In the genomic region with DNA sequence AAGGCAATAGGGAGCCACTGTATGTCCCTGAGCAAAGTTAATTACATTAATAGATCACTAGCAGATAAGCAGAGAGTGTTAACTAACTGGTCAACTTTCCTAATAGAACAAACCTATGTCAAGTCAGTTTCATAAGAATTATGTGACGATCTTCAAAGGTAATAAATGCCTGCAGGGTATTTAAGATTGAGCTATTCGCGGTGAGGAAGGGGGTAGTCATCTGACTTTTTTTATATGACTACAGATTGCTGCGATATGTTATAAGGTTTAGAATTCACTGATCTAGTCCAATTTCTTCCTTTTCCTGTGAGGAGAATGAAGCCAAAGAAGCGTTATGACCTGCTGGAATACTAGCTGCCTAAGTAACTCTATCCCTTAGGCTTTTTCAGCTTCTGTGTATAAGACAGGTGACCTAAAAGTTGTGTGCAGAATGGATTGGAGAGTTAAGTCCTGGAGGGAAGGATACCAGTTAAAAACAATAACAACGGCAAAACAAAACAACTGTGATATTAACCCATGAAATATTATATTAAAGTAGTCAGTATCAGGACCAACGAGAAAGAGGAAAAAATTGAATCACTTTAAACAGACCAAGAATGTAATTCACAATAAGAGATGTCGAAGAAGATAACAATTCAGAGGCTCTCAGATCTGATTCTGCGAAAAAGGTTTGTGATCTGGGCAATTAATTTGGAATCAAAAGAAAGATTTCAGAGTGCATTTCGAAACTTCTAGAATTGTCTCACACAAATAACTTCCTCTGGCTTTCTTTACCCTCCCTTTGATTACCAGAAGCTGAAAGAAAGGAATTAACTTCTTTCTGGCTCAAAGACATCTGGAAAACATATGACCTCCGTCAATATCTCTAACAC, we compare ENCODE assay signal across 8 cellular contexts. TPM values are rescaled to one million over a fixed set of nuclear protein-coding genes. Genes with fewer than 3 reads are reported as not detected.
A peak's percentile ranks its signal among the peaks of the same experiment; 100 is the strongest.
DNase-seq lines count a peak whose midpoint lies in the region; ATAC-seq and TF ChIP-seq lines count a peak whose summit lies in the region.

No MANE protein-coding gene starts in this region.

- no peaks in the 10 kb centered on the region for H3K27me3 Mint-ChIP-seq in activated CD4-positive, alpha-beta memory T cell treated with anti-CD3 and anti-CD28 coated beads for 36 hours
- H3K27me3 Mint-ChIP-seq in immature natural killer cell (ENCODE audit: low read depth in 3 of 3) = no peaks in the 10 kb centered on the region

- H3K27ac Mint-ChIP-seq in activated CD4-positive, alpha-beta memory T cell treated with anti-CD3 and anti-CD28 coated beads for 36 hours = peak overlapping the region; percentile 92
- H3K27ac Mint-ChIP-seq in immature natural killer cell = peak overlapping the region; percentile 94 to 99 (median 97)

- H3K4me3 ChIP-seq in testis = peak overlapping the region; percentile 58 to 61

- POLR2A ChIA-PET in activated CD4-positive, alpha-beta memory T cell treated with anti-CD3 and anti-CD28 coated beads for 36 hours (lab: Charles Lee) = interaction anchor here (1.0 to 2.5 kb wide), 2 partner anchors 50 to 76 kb away, joined by 3 to 4 read pairs; no protein-coding TSS in a partner anchor

- TF ChIP-seq CTCF in testis (IDR thresholded peaks at IDR 0.05) = no peak

- H3K27ac ChIP-seq in testis = peak overlapping the region; percentile 18 to 82

- WGBS in testis, 2 donors = 21 to 37% methylated on average over 11 of the region's 11 CpGs

- no peaks in the 10 kb centered on the region for H3K4me1 ChIP-seq in testis

- CTCF ChIA-PET in activated CD4-positive, alpha-beta memory T cell treated with anti-CD3 and anti-CD28 coated beads for 36 hours (lab: Charles Lee) = interaction anchor here (1.4 to 2.0 kb wide), 2 partner anchors 20 to 359 kb away, joined by 3 to 7 read pairs; no protein-coding TSS in a partner anchor

- peaks cover 42% of the 10 kb centered on the region for H3K4me1 Mint-ChIP-seq in activated CD4-positive, alpha-beta memory T cell treated with anti-CD3 and anti-CD28 coated beads for 36 hours (ENCODE audit: low read depth)
- H3K4me1 Mint-ChIP-seq in immature natural killer cell = peaks cover 53 to 63% of the 10 kb centered on the region in 2 donors

- ATAC-seq in HG02938 (IDR thresholded peaks at IDR 0.05; ENCODE audit: unreplicated experiment) = peak; percentile 42

- no peaks in the 10 kb centered on the region for H3K27me3 ChIP-seq in testis

- intact Hi-C loops in activated CD4-positive, alpha-beta memory T cell treated with anti-CD3 and anti-CD28 coated beads for 36 hours (cut with micrococcal nuclease) = loop anchor here (1.0 to 10.0 kb wide), 5 partner anchors 49 to 327 kb away; no protein-coding TSS in a partner anchor
- intact Hi-C loops in testis (cut with DNase I; ENCODE audit: low total_unique reads) = no loop called here

- TF ChIP-seq POLR2A in testis (IDR thresholded peaks at IDR 0.05) = no peak

- DNase-seq in NCI-H2107 treated with DMSO at 0.1 percent for 48 hours (lab: John Stamatoyannopoulos, UW; ENCODE audit: unreplicated experiment) = peak; percentile 18
- no peak for DNase-seq in NCI-H2107 (lab: John Stamatoyannopoulos, UW)
- DNase-seq in activated CD4-positive, alpha-beta memory T cell treated with anti-CD3 and anti-CD28 coated beads for 36 hours = no peak
- DNase-seq in immature natural killer cell = peak in 1 of 3 donors; percentile 8
- DNase-seq in testis = no peak
- no peak for DNase-seq in central memory CD4-positive, alpha-beta T cell
- no peak for DNase-seq in NCI-H2081 (lab: John Stamatoyannopoulos, UW)

- H3K9me3 ChIP-seq in testis = no peaks in the 10 kb centered on the region

- no peaks in the 10 kb centered on the region for H3K36me3 ChIP-seq in testis (ENCODE audit: low read depth, missing control alignments)

- peak overlapping the region; percentile 89 for H3K4me3 Mint-ChIP-seq in activated CD4-positive, alpha-beta memory T cell treated with anti-CD3 and anti-CD28 coated beads for 36 hours
- H3K4me3 Mint-ChIP-seq in immature natural killer cell = peak overlapping the region; percentile 90 to 98 (median 97)

- H3K9me3 Mint-ChIP-seq in activated CD4-positive, alpha-beta memory T cell treated with anti-CD3 and anti-CD28 coated beads for 36 hours = peaks cover 27% of the 10 kb centered on the region
- peaks cover 3 to 11% (median 5%) of the 10 kb centered on the region in 6 donors for H3K9me3 Mint-ChIP-seq in immature natural killer cell

- peaks cover 29% of the 10 kb centered on the region for H3K36me3 Mint-ChIP-seq in activated CD4-positive, alpha-beta memory T cell treated with anti-CD3 and anti-CD28 coated beads for 36 hours
- H3K36me3 Mint-ChIP-seq in immature natural killer cell = peaks cover 13 to 20% (median 15%) of the 10 kb centered on the region in 3 donors

RNA-seq across cellular contexts. Expression of a gene that starts 0.6 kb away (rescaled TPM):
- 10 to 100 TPM; 58.2 to 58.3 TPM for total RNA-seq in activated CD4-positive, alpha-beta memory T cell treated with anti-CD3 and anti-CD28 coated beads for 36 hours
- polyA plus RNA-seq in immature natural killer cell = 100 to 1,000 TPM; 141 to 184 (median 142) TPM
- 10 to 100 TPM; 16.1 to 20.7 TPM for total RNA-seq in testis
- polyA plus RNA-seq in testis (ENCODE audit: insufficient read depth, low read depth, low replicate concordance) = 12.9 TPM

RNA-seq across cellular contexts. Expression of a gene that starts 55.2 kb away (rescaled TPM):
- total RNA-seq in activated CD4-positive, alpha-beta memory T cell treated with anti-CD3 and anti-CD28 coated beads for 36 hours = not detected
- polyA plus RNA-seq in immature natural killer cell = not detected
- not detected for total RNA-seq in testis
- 0.37 TPM for polyA plus RNA-seq in testis (ENCODE audit: insufficient read depth, low read depth, low replicate concordance)
